ENCODE assay signal across 8 cellular contexts in the genomic region with DNA sequence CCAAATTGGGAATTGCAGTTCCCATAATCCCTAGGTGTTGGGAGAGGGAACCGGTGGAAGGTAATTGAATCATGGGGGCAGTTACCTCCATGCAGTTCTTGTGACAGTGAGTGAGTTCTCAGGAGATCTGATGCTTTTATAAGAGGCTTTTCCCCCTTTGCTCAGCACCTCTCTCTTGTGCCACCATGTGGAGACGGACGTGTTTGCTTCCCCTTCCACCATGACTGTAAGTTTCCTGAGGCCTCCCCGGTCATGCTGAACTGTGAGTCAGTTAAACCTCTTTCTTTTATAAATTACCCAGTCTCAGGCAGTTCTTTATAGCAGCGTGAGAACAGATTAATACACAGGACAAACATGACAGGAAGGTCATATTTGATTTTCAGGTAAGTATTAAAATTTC. TPM values are rescaled to one million over a fixed set of nuclear protein-coding genes. Genes with fewer than 3 reads are reported as not detected.
DNase-seq lines count a peak whose midpoint lies in the region; ATAC-seq, FAIRE-seq and TF ChIP-seq lines count a peak whose summit lies in the region.

No MANE protein-coding gene starts in this region.

- TF ChIP-seq CTCF in Panc1 (IDR thresholded peaks at IDR 0.05) (peak; percentile 71), endothelial cell of umbilical vein (IDR thresholded peaks at IDR 0.05; ENCODE audit: extremely low read depth in 1 of 2, insufficient read depth in 1 of 2, low read depth in 1 of 2, low read length in 2 of 2) (peak in 1 of 2 donors; percentile 21)

- no peak overlapping the region for H3K9ac ChIP-seq in endothelial cell of umbilical vein (replicated peaks; ENCODE audit: extremely low read depth, insufficient read depth, low read length)

- POLR2A ChIA-PET in Panc1 (lab: Charles Lee) (no interaction called here), endothelial cell of umbilical vein (lab: Charles Lee) (no interaction called here)

- CTCF ChIA-PET in Panc1 (lab: Charles Lee) (no interaction called here), endothelial cell of umbilical vein (lab: Charles Lee) (interaction anchor here (0.6 to 2.0 kb wide), 6 partner anchors 9 to 294 kb away, joined by 3 to 25 read pairs (median 3); no protein-coding TSS in a partner anchor)

- H3K4me2 ChIP-seq in endothelial cell of umbilical vein (ENCODE audit: insufficient read depth, low read length) = no peak overlapping the region

- H3K4me3 ChIP-seq in Panc1 (ENCODE audit: low read depth in 2 of 2, low read length in 2 of 2) (no peak overlapping the region), endothelial cell of umbilical vein (replicated peaks in 1 of 3; ENCODE audit: insufficient read depth in 1 of 3, low read depth in 1 of 3, low read length in 3 of 3) (no peak overlapping the region)

- H4K20me1 ChIP-seq in endothelial cell of umbilical vein (replicated peaks; ENCODE audit: control insufficient read depth, extremely low read depth, insufficient read depth, low read length) = no peaks in the 10 kb centered on the region

- peaks cover 5% of the 10 kb centered on the region; the same call in 1 of the 2 replicates for H3K27me3 ChIP-seq in Panc1 (ENCODE audit: control insufficient read depth, insufficient read depth, low read length)
- peaks cover 6% of the 10 kb centered on the region in 2 experiments for H3K27me3 ChIP-seq in endothelial cell of umbilical vein (ENCODE audit: control insufficient read depth in 2 of 2, insufficient read depth in 2 of 2, low read length in 2 of 2)

- H3K36me3 ChIP-seq in Panc1 (ENCODE audit: control insufficient read depth, insufficient read depth, low read length) (no peaks in the 10 kb centered on the region), endothelial cell of umbilical vein (ENCODE audit: control insufficient read depth in 2 of 2, extremely low read depth in 1 of 2, insufficient read depth in 2 of 2, low read length in 2 of 2) (no peaks in the 10 kb centered on the region)

- no peaks in the 10 kb centered on the region for H3K4me1 ChIP-seq in Panc1 (ENCODE audit: control insufficient read depth, insufficient read depth, low read length)
- no peaks in the 10 kb centered on the region for H3K4me1 ChIP-seq in endothelial cell of umbilical vein (ENCODE audit: control insufficient read depth, extremely low read depth, insufficient read depth, low read length)

- BruUV-seq in Panc1 (replicated peaks; lab: Mats Ljungman, UMichigan) (no TSS peak), endothelial cell of umbilical vein (replicated peaks; lab: Mats Ljungman, UMichigan) (no TSS peak)

- no peak for TF ChIP-seq POLR2A in endothelial cell of umbilical vein (IDR thresholded peaks at IDR 0.05; ENCODE audit: low read depth, low read length)

- in situ Hi-C loops in Panc1 (cut with HindIII; ENCODE audit: low pct_unique_long_range_greater_than_20kb, low sequenced_read_pairs) = no loop called here

- DNase-seq in Right ventricle myocardium superior (no peak), cardiac septum (ENCODE audit: low spot score) (no peak), Panc1 (ENCODE audit: low read depth, low spot score) (peak; percentile 15), endothelial cell of umbilical vein (ENCODE audit: low read depth, low spot score) (peak; percentile 16), ecto neural progenitor cell (ENCODE audit: low spot score) (no peak)
- DNase-seq in stimulated activated naive CD8-positive, alpha-beta T cell treated with anti-CD3 and anti-CD28 coated beads, Interleukin-15, Interleukin-2, amounts not matched to agents 100 U/mL and 50 U/mL, for 24 hours = peak; percentile 48

- no peaks in the 10 kb centered on the region for H3K9me1 ChIP-seq in endothelial cell of umbilical vein (replicated peaks; ENCODE audit: control insufficient read depth, extremely low read depth, insufficient read depth, low read length)

- intact Hi-C loops in Right ventricle myocardium superior (cut with DNase I) = no loop called here
- intact Hi-C loops in cardiac septum (cut with DNase I) = loop anchor here (10.0 kb wide), 1 partner anchor 295 kb away; no protein-coding TSS in a partner anchor
- intact Hi-C loops in Panc1 (cut with micrococcal nuclease; ENCODE audit: unreplicated experiment) = no loop called here
- intact Hi-C loops in endothelial cell of umbilical vein (cut with micrococcal nuclease) = loop anchor here (1.0 kb wide), 1 partner anchor 293 kb away; no protein-coding TSS in a partner anchor

- no peak overlapping the region for H2AFZ ChIP-seq in endothelial cell of umbilical vein (ENCODE audit: low read depth, low read length)

- ATAC-seq in Right ventricle myocardium superior (ENCODE audit: poor library complexity) (peak; percentile 66), Panc1 (peak; percentile 56; the same call in 1 of the 2 replicates), HG03457 (IDR thresholded peaks at IDR 0.05; ENCODE audit: unreplicated experiment) (no peak)
- ATAC-seq in stimulated activated naive CD8-positive, alpha-beta T cell treated with anti-CD3 and anti-CD28 coated beads, Interleukin-15, Interleukin-2, amounts not matched to agents 100 U/mL and 50 U/mL, for 24 hours = peak; percentile 28
- no peak for ATAC-seq in activated CD4-positive, CD25-positive, alpha-beta regulatory T cell treated with anti-CD3 and anti-CD28 coated beads, Interleukin-2, amount 50 U/mL, for 24 hours

- FAIRE-seq in endothelial cell of umbilical vein (lab: Jason Lieb, UNC) = peak; percentile 64

- no peaks in the 10 kb centered on the region for H3K79me2 ChIP-seq in endothelial cell of umbilical vein (ENCODE audit: control insufficient read depth, insufficient read depth, low read length)

- dilution Hi-C loops in endothelial cell of umbilical vein (cut with MboI; ENCODE audit: extremely low pct_ligation_motif_present, low sequenced_read_pairs) = no loop called here

- no peak overlapping the region for H3K27ac ChIP-seq in Panc1 (ENCODE audit: low read length)
- H3K27ac ChIP-seq in endothelial cell of umbilical vein (ENCODE audit: insufficient read depth, low read depth, low read length) = no peak overlapping the region

- H3K9me3 ChIP-seq in Panc1 (ENCODE audit: control insufficient read depth, insufficient read depth, low read depth, low read length) (no peaks in the 10 kb centered on the region), endothelial cell of umbilical vein (replicated peaks; ENCODE audit: control insufficient read depth, insufficient read depth, low read length) (no peaks in the 10 kb centered on the region)

TF ChIP-seq in endothelial cell of umbilical vein, 7 proteins besides CTCF, POLR2A, EP300 and RAD21:
- TF ChIP-seq POLR2AphosphoS5 (IDR thresholded peaks at IDR 0.05; ENCODE audit: insufficient read depth, low read depth, low read length) = no peak
- TF ChIP-seq EZH2 (IDR thresholded peaks at IDR 0.05; ENCODE audit: borderline replicate concordance, low read depth, low read length, severe bottlenecking) = no peak
- TF ChIP-seq, protein P1, sequence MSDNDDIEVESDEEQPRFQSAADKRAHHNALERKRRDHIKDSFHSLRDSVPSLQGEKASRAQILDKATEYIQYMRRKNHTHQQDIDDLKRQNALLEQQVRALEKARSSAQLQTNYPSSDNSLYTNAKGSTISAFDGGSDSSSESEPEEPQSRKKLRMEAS (IDR thresholded peaks at IDR 0.05; ENCODE audit: insufficient read depth, insufficient read length) = no peak
- no peak for TF ChIP-seq MYC (IDR thresholded peaks at IDR 0.05; ENCODE audit: low read depth, low read length)
- no peak for TF ChIP-seq JUN (IDR thresholded peaks at IDR 0.05; ENCODE audit: borderline replicate concordance, insufficient read depth, insufficient read length, low read depth)
- TF ChIP-seq FOS (IDR thresholded peaks at IDR 0.05; ENCODE audit: borderline replicate concordance, insufficient read depth, low read length) = no peak
- TF ChIP-seq GATA2 (IDR thresholded peaks at IDR 0.05; ENCODE audit: insufficient read depth, insufficient read length, low read depth, low read length) = no peak

RNA-seq across cellular contexts. Expression of a gene that starts 25.3 kb away (rescaled TPM):
- total RNA-seq in Right ventricle myocardium superior (54.2 TPM), cardiac septum (51.0 TPM), Panc1 (2021; ENCODE audit: unreplicated experiment) (3.9 TPM), endothelial cell of umbilical vein (16.7 and 18.2 TPM in 2 replicates)
- 1.5 TPM for polyA plus RNA-seq in Panc1 (2012; ENCODE audit: insufficient read length)
- polyA plus RNA-seq in endothelial cell of umbilical vein = 4.1 and 5.8 TPM in 2 replicates
- 6.4 and 6.8 TPM in 2 replicates for polyA plus RNA-seq in endothelial cell of umbilical vein (2011; cell fraction: cytosol; rRNA removed)
- polyA plus RNA-seq in endothelial cell of umbilical vein (2011; cell fraction: nucleus; rRNA removed) = 4.5 and 6.3 TPM in 2 replicates
- 7.4 and 9.6 TPM in 2 replicates for polyA plus RNA-seq in endothelial cell of umbilical vein (2012)
- polyA minus RNA-seq in endothelial cell of umbilical vein = 17.6 and 18.1 TPM in 2 replicates
- polyA minus RNA-seq in endothelial cell of umbilical vein (2011; cell fraction: cytosol; rRNA and poly(A)+ RNA removed) = 8.0 TPM
- polyA minus RNA-seq in endothelial cell of umbilical vein (2011; cell fraction: nucleus; rRNA and poly(A)+ RNA removed) = 10.7 and 12.3 TPM in 2 replicates

Comparison
In these comparisons a context has a peak if more than half of its experiments do, and no peak if none do; other contexts are left out.
1. intact Hi-C loops: an anchor here in cardiac septum (10.0 kb wide) and endothelial cell of umbilical vein (1.0 kb wide); none called in Right ventricle myocardium superior and Panc1.
2. ATAC-seq: peak in Right ventricle myocardium superior (single experiment), Panc1 (single experiment) and stimulated activated naive CD8-positive, alpha-beta T cell treated with anti-CD3 and anti-CD28 coated beads, Interleukin-15, Interleukin-2, amounts not matched to agents 100 U/mL and 50 U/mL, for 24 hours (single experiment); none in HG03457 (single experiment) and activated CD4-positive, CD25-positive, alpha-beta regulatory T cell treated with anti-CD3 and anti-CD28 coated beads, Interleukin-2, amount 50 U/mL, for 24 hours (0 of 2).
3. DNase-seq: peak in Panc1 (single experiment), endothelial cell of umbilical vein (single experiment) and stimulated activated naive CD8-positive, alpha-beta T cell treated with anti-CD3 and anti-CD28 coated beads, Interleukin-15, Interleukin-2, amounts not matched to agents 100 U/mL and 50 U/mL, for 24 hours (single experiment); none in Right ventricle myocardium superior (single experiment), cardiac septum (single experiment) and ecto neural progenitor cell (single experiment).